In genomic region chr2:66501267-66501666, GRCh38 we compare ENCODE assay signal across 31 cellular contexts.
"Had no signal": no experiment of that assay in that cellular context is flagged by ENCODE, and none has a peak within 500 bp of the region (broad histone marks: within the 10 kb centered on the region; RNA-seq: fewer than 3 reads in every experiment).

No MANE protein-coding gene starts in this region.

- H3K4me1 ChIP-seq: psoas muscle had no signal

- H3K9me3 ChIP-seq: neutrophil, psoas muscle, spleen, stomach, thoracic aorta, thyroid gland, tibial nerve, upper lobe of left lung, vagina had no signal

- H3K27ac Mint-ChIP-seq: naive thymus-derived CD8-positive, alpha-beta T cell; natural killer cell treated with Interleukin-12 subunit alpha and Interleukin-12 subunit beta and Interleukin-15 and Interleukin-18, amount 100 ng/mL, for 72 hours; nephron progenitor cell; stimulated activated memory B cell treated with anti-CD40 and anti-IgM and Interleukin-4, amounts not matched to agents 10 μg/mL and 1 μg/mL and 100 μg/mL, for 72 hours; stimulated activated naive CD8-positive, alpha-beta T cell treated with anti-CD3 and anti-CD28 coated beads, Interleukin-15, Interleukin-2, amounts not matched to agents 100 ng/mL and 50 ng/mL, for 24 hours had no signal

- H3K79me2 ChIP-seq: parathyroid adenoma had no signal

- H3K36me3 ChIP-seq: neutrophil, spleen, thoracic aorta, thyroid gland, tibial nerve had no signal

- H3K36me3 Mint-ChIP-seq: naive thymus-derived CD8-positive, alpha-beta T cell; natural killer cell treated with Interleukin-12 subunit alpha and Interleukin-12 subunit beta and Interleukin-15 and Interleukin-18, amount 100 ng/mL, for 72 hours; stimulated activated memory B cell treated with anti-CD40 and anti-IgM and Interleukin-4, amounts not matched to agents 10 μg/mL and 1 μg/mL and 100 μg/mL, for 72 hours had no signal

- H3K27ac ChIP-seq: neutrophil, parathyroid adenoma, psoas muscle, skin epidermis, spleen, stomach, thoracic aorta, thyroid gland, tibial nerve, upper lobe of left lung, vagina had no signal

- H3K4me3 Mint-ChIP-seq: naive thymus-derived CD8-positive, alpha-beta T cell; natural killer cell treated with Interleukin-12 subunit alpha and Interleukin-12 subunit beta and Interleukin-15 and Interleukin-18, amount 100 ng/mL, for 72 hours; nephron progenitor cell; neural crest cell; stimulated activated memory B cell treated with anti-CD40 and anti-IgM and Interleukin-4, amounts not matched to agents 10 μg/mL and 1 μg/mL and 100 μg/mL, for 72 hours; stimulated activated naive CD8-positive, alpha-beta T cell treated with anti-CD3 and anti-CD28 coated beads, Interleukin-15, Interleukin-2, amounts not matched to agents 100 ng/mL and 50 ng/mL, for 24 hours had no signal

- H3K4me3 ChIP-seq: psoas muscle, skin epidermis, smooth muscle cell, spleen, stomach, thoracic aorta, thyroid gland, tibial nerve, upper lobe of left lung, vagina had no signal

- H3K4me1 Mint-ChIP-seq: naive thymus-derived CD8-positive, alpha-beta T cell; stimulated activated memory B cell treated with anti-CD40 and anti-IgM and Interleukin-4, amounts not matched to agents 10 μg/mL and 1 μg/mL and 100 μg/mL, for 72 hours had no signal

- DNase-seq: naive thymus-derived CD8-positive, alpha-beta T cell; nephron progenitor cell; nucleus accumbens; posterior cingulate gyrus; psoas muscle; right cardiac atrium; spleen; stimulated activated CD4-positive, alpha-beta T cell treated with anti-CD3 and anti-CD28 coated beads, Interleukin-12 subunit alpha, Interleukin-12 subunit beta, amount 100 ng/mL, for 4 hours; stimulated activated CD4-positive, alpha-beta T cell treated with anti-CD3 and anti-CD28 coated beads, Interleukin-1b, Interleukin-23, amount 100 ng/mL, for 48 hours; stimulated activated CD4-positive, alpha-beta T cell treated with anti-CD3 and anti-CD28 coated beads, Interleukin-4, amount 100 ng/mL, for 1 hour; stimulated activated CD4-positive, alpha-beta T cell treated with anti-CD3 and anti-CD28 coated beads, Interleukin-4, amount 100 ng/mL, for 4 hours; stimulated activated CD8-positive, alpha-beta memory T cell treated with anti-CD3 and anti-CD28 coated beads, Interleukin-4, amount 100 ng/mL, for 48 hours; stimulated activated naive CD4-positive, alpha-beta T cell treated with Interleukin-2 at 50 U/mL for 16 hours; stomach; thyroid gland; trophoblast cell; upper lobe of left lung had no signal

- H3K27me3 ChIP-seq: neutrophil, spleen, stomach, thyroid gland, tibial nerve, upper lobe of left lung, vagina had no signal

- ATAC-seq: naive thymus-derived CD8-positive, alpha-beta T cell; natural killer cell treated with Interleukin-12 subunit alpha and Interleukin-12 subunit beta and Interleukin-15 and Interleukin-18, amount 100 ng/mL, for 72 hours; psoas muscle; right cardiac atrium; sciatic nerve; stimulated activated memory B cell treated with anti-CD40 and anti-IgM and Interleukin-4, amounts not matched to agents 10 μg/mL and 1 μg/mL and 100 μg/mL, for 72 hours had no signal

- H3K4me2 ChIP-seq: smooth muscle cell had no signal

- H3K27me3 Mint-ChIP-seq: progenitor cell of endocrine pancreas; stimulated activated naive CD8-positive, alpha-beta T cell treated with anti-CD3 and anti-CD28 coated beads, Interleukin-15, Interleukin-2, amounts not matched to agents 100 ng/mL and 50 ng/mL, for 24 hours had no signal

- H2AFZ ChIP-seq: parathyroid adenoma had no signal

- H3K9me3 Mint-ChIP-seq: natural killer cell treated with Interleukin-12 subunit alpha and Interleukin-12 subunit beta and Interleukin-15 and Interleukin-18, amount 100 ng/mL, for 72 hours; nephron progenitor cell; neural crest cell; stimulated activated memory B cell treated with anti-CD40 and anti-IgM and Interleukin-4, amounts not matched to agents 10 μg/mL and 1 μg/mL and 100 μg/mL, for 72 hours; stimulated activated naive CD8-positive, alpha-beta T cell treated with anti-CD3 and anti-CD28 coated beads, Interleukin-15, Interleukin-2, amounts not matched to agents 100 ng/mL and 50 ng/mL, for 24 hours had no signal

- FAIRE-seq: urothelium cell line had no signal

- H3K9ac ChIP-seq: parathyroid adenoma had no signal
